In the genomic region with DNA sequence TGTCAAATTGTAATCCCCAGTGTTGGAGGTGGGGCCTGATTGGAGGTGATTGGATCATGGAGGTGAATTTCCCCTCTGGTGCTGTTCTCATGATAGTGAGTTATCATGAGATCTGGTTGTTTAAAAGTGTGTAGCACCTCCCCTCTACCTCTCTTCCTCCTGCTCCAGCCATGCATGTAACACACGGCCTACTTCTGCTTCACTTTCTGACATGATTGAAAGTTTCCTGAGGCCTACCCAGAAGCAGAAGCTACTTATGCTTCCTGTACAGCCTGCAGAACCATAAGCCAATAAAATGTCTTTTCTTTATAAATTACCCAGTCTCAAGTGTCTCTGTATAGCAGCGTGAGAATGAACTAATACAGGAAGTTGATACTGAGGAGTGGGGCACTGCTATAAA, we compare ENCODE assay signal across 20 cellular contexts.
"Had no signal": no experiment of that assay in that cellular context is flagged by ENCODE, and none has a peak within 500 bp of the region (broad histone marks: within the 10 kb centered on the region; RNA-seq: fewer than 3 reads in every experiment).

No MANE protein-coding gene starts in this region.

- H3K27ac Mint-ChIP-seq: activated CD4-positive, alpha-beta T cell treated with anti-CD3 and anti-CD28 coated beads, Interleukin-2, amount 10 ng/mL, durations not matched to agents 7 days and 5 days; activated naive CD8-positive, alpha-beta T cell treated with anti-CD3 and anti-CD28 coated beads for 36 hours; activated T-helper 2 cell treated with anti-CD3 and anti-CD28 coated beads, Interferon-gamma antibody, Interleukin-2, Interleukin-4, amounts not matched to agents 10 μg/mL and 5 μg/mL and 100 μg/mL, durations not matched to agents 14 hours and 24 hours and 36 hours; progenitor cell of endocrine pancreas had no signal

- H3K27ac ChIP-seq: foreskin keratinocyte, lower lobe of right lung, thoracic aorta, upper lobe of left lung had no signal

- H3K9me3 Mint-ChIP-seq: activated CD4-positive, alpha-beta T cell treated with anti-CD3 and anti-CD28 coated beads, Interleukin-2, amount 10 ng/mL, durations not matched to agents 7 days and 5 days; activated naive CD8-positive, alpha-beta T cell treated with anti-CD3 and anti-CD28 coated beads for 36 hours; activated T-helper 2 cell treated with anti-CD3 and anti-CD28 coated beads, Interferon-gamma antibody, Interleukin-2, Interleukin-4, amounts not matched to agents 10 μg/mL and 5 μg/mL and 100 μg/mL, durations not matched to agents 14 hours and 24 hours and 36 hours; immature natural killer cell; naive thymus-derived CD8-positive, alpha-beta T cell had no signal

- H3K4me3 ChIP-seq: lower lobe of right lung, thoracic aorta, upper lobe of left lung had no signal

- H3K27me3 Mint-ChIP-seq: activated CD4-positive, alpha-beta T cell treated with anti-CD3 and anti-CD28 coated beads, Interleukin-2, amount 10 ng/mL, durations not matched to agents 7 days and 5 days; activated naive CD8-positive, alpha-beta T cell treated with anti-CD3 and anti-CD28 coated beads for 36 hours; naive thymus-derived CD8-positive, alpha-beta T cell; progenitor cell of endocrine pancreas had no signal

- DNase-seq: activated CD4-positive, alpha-beta T cell treated with anti-CD3 and anti-CD28 coated beads, Interleukin-2, amount 10 ng/mL, durations not matched to agents 7 days and 5 days; activated CD4-positive, CD25-positive, alpha-beta regulatory T cell treated with anti-CD3 and anti-CD28 coated beads, Interleukin-2, amount 50 U/mL, for 72 hours; activated naive CD4-positive, alpha-beta T cell; activated naive CD8-positive, alpha-beta T cell treated with anti-CD3 and anti-CD28 coated beads for 36 hours; activated T-cell treated with anti-CD3 and anti-CD28 coated beads, Interleukin-2, amount 50 U/mL, for 1 hour; central memory CD4-positive, alpha-beta T cell; dermis blood vessel endothelial cell; effector memory CD4-positive, alpha-beta T cell; foreskin keratinocyte; immature natural killer cell; lower lobe of right lung; naive thymus-derived CD8-positive, alpha-beta T cell; stimulated activated CD4-positive, alpha-beta T cell treated with anti-CD3 and anti-CD28 coated beads, Interleukin-2, amount 100 ng/mL, for 48 hours; stimulated activated naive CD4-positive, alpha-beta T cell treated with Interleukin-2 at 50 U/mL for 16 hours; T-helper 9 cell; upper lobe of left lung had no signal

- ATAC-seq: foreskin keratinocyte; left lobe of liver; lower lobe of right lung; naive thymus-derived CD8-positive, alpha-beta T cell had no signal

- H3K4me3 Mint-ChIP-seq: activated CD4-positive, alpha-beta T cell treated with anti-CD3 and anti-CD28 coated beads, Interleukin-2, amount 10 ng/mL, durations not matched to agents 7 days and 5 days; activated naive CD8-positive, alpha-beta T cell treated with anti-CD3 and anti-CD28 coated beads for 36 hours; immature natural killer cell; naive thymus-derived CD8-positive, alpha-beta T cell had no signal

- H3K4me1 ChIP-seq: foreskin keratinocyte, lower lobe of right lung, upper lobe of left lung had no signal

- H3K27me3 ChIP-seq: foreskin keratinocyte, upper lobe of left lung had no signal

- H3K4me1 Mint-ChIP-seq: activated naive CD8-positive, alpha-beta T cell treated with anti-CD3 and anti-CD28 coated beads for 36 hours; immature natural killer cell had no signal
